In genomic region chr6:707576-708236, GRCh38 we compare ENCODE assay signal across 16 cellular contexts. TPM values are rescaled to one million over a fixed set of nuclear protein-coding genes. Genes with fewer than 3 reads are reported as not detected.
DNase-seq lines count a peak whose midpoint lies in the region; ATAC-seq, FAIRE-seq and TF ChIP-seq lines count a peak whose summit lies in the region.
"Had no signal": no experiment of that assay in that cellular context is flagged by ENCODE, and none has a peak within 500 bp of the region (broad histone marks: within the 10 kb centered on the region; RNA-seq: fewer than 3 reads in every experiment).

No MANE protein-coding gene starts in this region.

- no peaks in the 10 kb centered on the region for H3K9me3 Mint-ChIP-seq in WTC11
- H3K9me3 Mint-ChIP-seq: CD8-positive, alpha-beta T cell had no signal

- H3K9ac ChIP-seq in HepG2 (ENCODE audit: insufficient read depth, low read depth, low read length) (no peak overlapping the region), stomach smooth muscle (ENCODE audit: low read length in 2 of 2) (peak overlapping the region in 1 of 2 donors; percentile 13)
- H3K9ac ChIP-seq: KMS-11 had no signal

- H3K27ac Mint-ChIP-seq in WTC11: peak overlapping the region; percentile 39; the same call in 1 of the 2 replicates
- H3K27ac Mint-ChIP-seq: CD8-positive, alpha-beta T cell had no signal

- WGBS in HepG2 (ENCODE audit: low lambda C conversion rate): 50% methylated on average over 10 of the region's 10 CpGs
- 76% methylated on average over 10 of the region's 10 CpGs for WGBS in right lobe of liver (ENCODE audit: insufficient coverage, low coverage, low lambda C conversion rate, missing lambda C conversion rate)

- POLR2A ChIA-PET in HepG2 (lab: Yijun Ruan, JAX): no interaction called here
- POLR2A ChIA-PET in WTC11 (lab: Charles Lee): no interaction called here

- no peak for TF ChIP-seq EP300 in HepG2 (IDR thresholded peaks at IDR 0.05; ENCODE audit: low read depth in 2 of 2, low read length in 2 of 2)
- TF ChIP-seq EP300 in HepG2 (CRISPR knock-in tag; IDR thresholded peaks at IDR 0.05; ENCODE audit: borderline replicate concordance): no peak

- no peak for TF ChIP-seq RAD21 in HepG2 (CRISPR knock-in tag; IDR thresholded peaks at IDR 0.05)

- FAIRE-seq in HepG2 (lab: Jason Lieb, UNC): no peak
- FAIRE-seq: RCC 7860 had no signal

- no peak for TF ChIP-seq CTCF in HepG2 (CRISPR knock-in tag; IDR thresholded peaks at IDR 0.05)
- TF ChIP-seq CTCF in right lobe of liver (IDR thresholded peaks at IDR 0.05): no peak
- no peak for TF ChIP-seq CTCF in WTC11 (IDR thresholded peaks at IDR 0.05)

- no peak for ATAC-seq in HepG2
- no peak for ATAC-seq in right lobe of liver
- no peak for ATAC-seq in WTC11
- ATAC-seq: CD8-positive, alpha-beta T cell had no signal

- H3K27me3 Mint-ChIP-seq in WTC11 (ENCODE audit: low read depth): peaks cover 14% of the 10 kb centered on the region

- no peaks in the 10 kb centered on the region for H3K36me3 Mint-ChIP-seq in WTC11

- CTCF ChIA-PET in HepG2 (lab: Yijun Ruan, JAX; ENCODE audit: low intra/inter-chr PET ratio, low total read pairs) (no interaction called here), WTC11 (lab: Charles Lee) (no interaction called here)

- no peak overlapping the region for H2AFZ ChIP-seq in HepG2 (ENCODE audit: low read length)

- H3K27me3 ChIP-seq in HepG2 (ENCODE audit: control insufficient read depth in 1 of 2, insufficient read depth in 2 of 2, low read length in 2 of 2) (peaks cover 0 to 45% of the 10 kb centered on the region in 2 experiments; a peak in 4 of 5 replicates), right lobe of liver (no peaks in the 10 kb centered on the region), stomach smooth muscle (ENCODE audit: control insufficient read depth in 1 of 2, insufficient read depth in 2 of 2, low read length in 2 of 2) (no peaks in the 10 kb centered on the region)

- H3K4me1 ChIP-seq in HepG2 (ENCODE audit: insufficient read depth, low read length): peaks cover 13% of the 10 kb centered on the region; the same call in 1 of the 2 replicates
- peaks cover 0 to 10% (median 3%) of the 10 kb centered on the region in 4 donors for H3K4me1 ChIP-seq in right lobe of liver
- peaks cover 9% of the 10 kb centered on the region for H3K4me1 ChIP-seq in stomach smooth muscle (ENCODE audit: control insufficient read depth, insufficient read depth, low read length)
- H3K4me1 ChIP-seq: BE2C had no signal

- H3K36me3 ChIP-seq in HepG2 (replicated peaks in 1 of 2; ENCODE audit: control insufficient read depth in 1 of 2, insufficient read depth in 2 of 2, low read length in 2 of 2) (no peaks in the 10 kb centered on the region), right lobe of liver (no peaks in the 10 kb centered on the region), stomach smooth muscle (ENCODE audit: control insufficient read depth in 2 of 2, insufficient read depth in 2 of 2, low read length in 2 of 2) (no peaks in the 10 kb centered on the region)
- H3K36me3 ChIP-seq: BE2C had no signal

- H3K27ac ChIP-seq in HepG2 (ENCODE audit: extremely low read length, insufficient read depth, low read length) (no peak overlapping the region), right lobe of liver (no peak overlapping the region), stomach smooth muscle (ENCODE audit: low read length) (peak overlapping the region; percentile 4), caudate nucleus (ENCODE audit: low read depth, low read length) (no peak overlapping the region)
- H3K27ac ChIP-seq: 22Rv1, KMS-11 had no signal

- H3K4me3 Mint-ChIP-seq in WTC11: no peak overlapping the region
- H3K4me3 Mint-ChIP-seq: CD8-positive, alpha-beta T cell had no signal

- no TSS peak for BruUV-seq in HepG2 (replicated peaks; lab: Mats Ljungman, UMichigan)

- no peaks in the 10 kb centered on the region for H3K79me2 ChIP-seq in HepG2 (ENCODE audit: insufficient read depth, low read length)

- H3K4me3 ChIP-seq in HepG2 (replicated peaks in 1 of 3; ENCODE audit: insufficient read depth in 1 of 3, low read depth in 2 of 3, low read length in 3 of 3) (no peak overlapping the region), right lobe of liver (no peak overlapping the region), stomach smooth muscle (ENCODE audit: low read length in 2 of 2) (peak overlapping the region in 1 of 2 donors; percentile 0)

- H3K4me2 ChIP-seq in HepG2 (ENCODE audit: low read depth, low read length): no peak overlapping the region
- H3K4me2 ChIP-seq: KMS-11 had no signal

- H4K20me1 ChIP-seq in HepG2 (ENCODE audit: insufficient read depth, low read length): no peaks in the 10 kb centered on the region

- no peak for DNase-seq in HepG2 (ENCODE audit: low spot score)
- no peak for DNase-seq in right lobe of liver
- no peak for DNase-seq in WTC11 (ENCODE audit: low spot score)
- DNase-seq in fibroblast of peridontal ligament (ENCODE audit: extremely low read depth): peak; percentile 77
- DNase-seq in KBM-7: no peak
- DNase-seq in caudate nucleus (lab: John Stamatoyannopoulos, UW): no peak
- DNase-seq in retina: no peak
- DNase-seq: BE2C; CD8-positive, alpha-beta T cell; NCI-H1436; NCI-H510A; Right ventricle myocardium superior had no signal

- intact Hi-C loops in HepG2 (cut with micrococcal nuclease; ENCODE audit: unreplicated experiment) (no loop called here), right lobe of liver (cut with DNase I) (no loop called here)

- in situ Hi-C loops in HepG2 (cut with HindIII; ENCODE audit: extremely low pct_ligation_motif_present, low pct_unique_long_range_greater_than_20kb) (no loop called here), KBM-7 (cut with MboI; ENCODE audit: low pct_unique_long_range_greater_than_20kb, low sequenced_read_pairs) (no loop called here)

- H3K4me1 Mint-ChIP-seq in WTC11: peaks cover 57% of the 10 kb centered on the region

- no peaks in the 10 kb centered on the region for H3K9me3 ChIP-seq in HepG2 (ENCODE audit: low read length)
- H3K9me3 ChIP-seq in right lobe of liver: no peaks in the 10 kb centered on the region
- H3K9me3 ChIP-seq in stomach smooth muscle (ENCODE audit: control insufficient read depth in 2 of 2, low read length in 2 of 2): no peaks in the 10 kb centered on the region
- H3K9me3 ChIP-seq: BE2C had no signal

- TF ChIP-seq POLR2A in HepG2 (IDR thresholded peaks at IDR 0.05; ENCODE audit: insufficient read depth in 1 of 2, low read depth in 2 of 2, low read length in 2 of 2): no peak
- no peak for TF ChIP-seq POLR2A in right lobe of liver (IDR thresholded peaks at IDR 0.05)

RNA-seq across cellular contexts. Expression of gene EXOC2, which starts 14.8 kb away (rescaled TPM):
- total RNA-seq in HepG2 (2016; rRNA removed; fragmentation: Illumina TruSeq; extraction: Trizol) (22.9 and 36.6 TPM in 2 replicates), right lobe of liver (10 to 100 TPM in 5 of 6 experiments, 1 to 10 TPM in 1; 7.1 to 12.8 (median 10.5) TPM), WTC11 (2021) (39.6 to 45.7 TPM (median 40.2 TPM) in 3 replicates)
- total RNA-seq in HepG2 (2016; cell fraction: cytosol; rRNA removed; fragmentation: Illumina TruSeq; extraction: Trizol; ENCODE audit: low read depth): 6.8 and 7.3 TPM in 2 replicates
- 22.6 and 31.6 TPM in 2 replicates for total RNA-seq in HepG2 (2016; cell fraction: insoluble cytoplasmic fraction; rRNA removed; fragmentation: Illumina TruSeq; extraction: Trizol)
- 7.4 and 8.0 TPM in 2 replicates for total RNA-seq in HepG2 (2016; cell fraction: membrane; rRNA removed; fragmentation: Illumina TruSeq; extraction: Trizol)
- 22.2 and 23.8 TPM in 2 replicates for total RNA-seq in HepG2 (2016; cell fraction: nucleus; rRNA removed; fragmentation: Illumina TruSeq; extraction: Trizol)
- 12.6 and 12.9 TPM in 2 replicates for polyA plus RNA-seq in HepG2 (2011; rRNA removed)
- 9.3 and 11.0 TPM in 2 replicates for polyA plus RNA-seq in HepG2 (2011; cell fraction: cytosol; rRNA removed)
- polyA plus RNA-seq in HepG2 (2011; cell fraction: nucleus; rRNA removed): 14.9 and 16.2 TPM in 2 replicates
- 10.6 and 14.3 TPM in 2 replicates for polyA plus RNA-seq in HepG2 (2012)
- 3.4 and 4.8 TPM in 2 replicates for polyA plus RNA-seq in HepG2 (2016; cell fraction: cytosol; fragmentation: Illumina TruSeq; extraction: Trizol; ENCODE audit: low read depth)
- polyA plus RNA-seq in HepG2 (2016; cell fraction: insoluble cytoplasmic fraction; fragmentation: Illumina TruSeq; extraction: Trizol; ENCODE audit: low read depth): 23.3 and 23.8 TPM in 2 replicates
- 3.8 and 4.6 TPM in 2 replicates for polyA plus RNA-seq in HepG2 (2016; cell fraction: membrane; fragmentation: Illumina TruSeq; extraction: Trizol; ENCODE audit: low read depth)
- 17.0 and 17.2 TPM in 2 replicates for polyA plus RNA-seq in HepG2 (2016; cell fraction: nucleus; fragmentation: Illumina TruSeq; extraction: Trizol; ENCODE audit: insufficient read depth, low read depth)
- polyA minus RNA-seq in HepG2 (2011; rRNA and poly(A)+ RNA removed; ENCODE audit: low replicate concordance): 28.4 and 31.4 TPM in 2 replicates
- polyA minus RNA-seq in HepG2 (2011; cell fraction: cytosol; rRNA and poly(A)+ RNA removed): 19.6 and 19.7 TPM in 2 replicates
- 41.3 and 44.3 TPM in 2 replicates for polyA minus RNA-seq in HepG2 (2011; cell fraction: nucleus; rRNA and poly(A)+ RNA removed)

RNA-seq across cellular contexts. Expression of gene HUS1B, which starts 50.8 kb away (rescaled TPM):
- total RNA-seq in HepG2 (2016; rRNA removed; fragmentation: Illumina TruSeq; extraction: Trizol) (0.40 TPM in 1 of 2 replicates, not detected in the other), right lobe of liver (1 to 10 TPM in 2 of 6 experiments, under 1 TPM in 3, not detected in 1; 0.26 to 2.8 (median 0.34) TPM), WTC11 (2021) (0.89 to 1.1 TPM (median 0.89 TPM) in 3 replicates)
- total RNA-seq in HepG2 (2016; cell fraction: cytosol; rRNA removed; fragmentation: Illumina TruSeq; extraction: Trizol; ENCODE audit: low read depth): not detected in 2 replicates
- total RNA-seq in HepG2 (2016; cell fraction: insoluble cytoplasmic fraction; rRNA removed; fragmentation: Illumina TruSeq; extraction: Trizol): 0.31 and 0.50 TPM in 2 replicates
- total RNA-seq in HepG2 (2016; cell fraction: membrane; rRNA removed; fragmentation: Illumina TruSeq; extraction: Trizol): 0.17 TPM in 1 of 2 replicates, not detected in the other
- 1.4 and 1.8 TPM in 2 replicates for total RNA-seq in HepG2 (2016; cell fraction: nucleus; rRNA removed; fragmentation: Illumina TruSeq; extraction: Trizol)
- polyA plus RNA-seq in HepG2 (2011; rRNA removed): 0.18 TPM in 1 of 2 replicates, not detected in the other
- 0.12 and 0.32 TPM in 2 replicates for polyA plus RNA-seq in HepG2 (2011; cell fraction: cytosol; rRNA removed)
- polyA plus RNA-seq in HepG2 (2011; cell fraction: nucleus; rRNA removed): 0.93 and 1.2 TPM in 2 replicates
- 0.19 TPM in 1 of 2 replicates, not detected in the other for polyA plus RNA-seq in HepG2 (2012)
- 0.10 and 0.22 TPM in 2 replicates for polyA plus RNA-seq in HepG2 (2016; cell fraction: cytosol; fragmentation: Illumina TruSeq; extraction: Trizol; ENCODE audit: low read depth)
- polyA plus RNA-seq in HepG2 (2016; cell fraction: insoluble cytoplasmic fraction; fragmentation: Illumina TruSeq; extraction: Trizol; ENCODE audit: low read depth): 0.47 TPM in 1 of 2 replicates, not detected in the other
- 0.18 and 0.33 TPM in 2 replicates for polyA plus RNA-seq in HepG2 (2016; cell fraction: membrane; fragmentation: Illumina TruSeq; extraction: Trizol; ENCODE audit: low read depth)
- not detected in 2 replicates for polyA plus RNA-seq in HepG2 (2016; cell fraction: nucleus; fragmentation: Illumina TruSeq; extraction: Trizol; ENCODE audit: insufficient read depth, low read depth)
- polyA minus RNA-seq in HepG2 (2011; rRNA and poly(A)+ RNA removed; ENCODE audit: low replicate concordance): 0.63 and 2.4 TPM in 2 replicates
- polyA minus RNA-seq in HepG2 (2011; cell fraction: cytosol; rRNA and poly(A)+ RNA removed): not detected in 2 replicates
- polyA minus RNA-seq in HepG2 (2011; cell fraction: nucleus; rRNA and poly(A)+ RNA removed): 4.5 and 5.0 TPM in 2 replicates
- total RNA-seq: Right ventricle myocardium superior had no signal
